ENCODE assay signal across 8 cellular contexts in genomic region chr10:9712393-9712792, GRCh38.
"Had no signal": no experiment of that assay in that cellular context is flagged by ENCODE, and none has a peak within 500 bp of the region (broad histone marks: within the 10 kb centered on the region; RNA-seq: fewer than 3 reads in every experiment).

No MANE protein-coding gene starts in this region.

- H2AFZ ChIP-seq: GM23338 had no signal

- H3K9ac ChIP-seq: KMS-11 had no signal

- H3K27ac ChIP-seq: HL-60, KMS-11 had no signal

- FAIRE-seq: H1, H54 had no signal

- DNase-seq: H9, HFFc6, KBM-7 had no signal

- ATAC-seq: GM23338 had no signal

- H3K4me2 ChIP-seq: GM23338, KMS-11 had no signal

- H3K4me3 ChIP-seq: GM23338 had no signal
